26 cellular contexts compared by ENCODE assay signal in genomic region chr4:119281374-119281773, GRCh38. TPM values are rescaled to one million over a fixed set of nuclear protein-coding genes. Genes with fewer than 3 reads are reported as not detected.
"Had no signal": no experiment of that assay in that cellular context is flagged by ENCODE, and none has a peak within 500 bp of the region (broad histone marks: within the 10 kb centered on the region; RNA-seq: fewer than 3 reads in every experiment).

No MANE protein-coding gene starts in this region.

- H3K4me2 ChIP-seq: hepatocyte had no signal

- H3K9me3 Mint-ChIP-seq: dendritic cell treated with granulocyte-macrophage colony-stimulating factor and Interleukin-4, amounts not matched to agents 40 ng/mL and 50 ng/mL, for 4 days; endodermal cell; natural killer cell; neural crest cell had no signal

- H3K27me3 Mint-ChIP-seq: dendritic cell treated with granulocyte-macrophage colony-stimulating factor and Interleukin-4, amounts not matched to agents 40 ng/mL and 50 ng/mL, for 4 days had no signal

- H3K27ac ChIP-seq: gastroesophageal sphincter, hepatocyte, thoracic aorta, transverse colon had no signal

- H2AFZ ChIP-seq: hepatocyte had no signal

- H3K27ac Mint-ChIP-seq: dendritic cell treated with granulocyte-macrophage colony-stimulating factor and Interleukin-4, amounts not matched to agents 40 ng/mL and 50 ng/mL, for 4 days; endodermal cell; natural killer cell had no signal

- H3K36me3 ChIP-seq: thoracic aorta, transverse colon had no signal

- H3K27me3 ChIP-seq: gastroesophageal sphincter, hepatocyte, stomach, transverse colon had no signal

- H3K4me3 Mint-ChIP-seq: dendritic cell treated with granulocyte-macrophage colony-stimulating factor and Interleukin-4, amounts not matched to agents 40 ng/mL and 50 ng/mL, for 4 days; endodermal cell; natural killer cell; neural crest cell had no signal

- DNase-seq: cerebellar nuclear complex; effector CD4-positive, alpha-beta T cell; endodermal cell; kidney; left cardiac atrium; mucosa of descending colon; natural killer cell; right cardiac atrium; small intestine; stimulated activated CD4-positive, alpha-beta T cell treated with anti-CD3 and anti-CD28 coated beads, Interleukin-12 subunit alpha, Interleukin-12 subunit beta, amount 100 ng/mL, for 4 hours; stimulated activated naive CD4-positive, alpha-beta T cell; stomach; substantia nigra; transverse colon had no signal

- H3K36me3 Mint-ChIP-seq: natural killer cell had no signal

- H3K9me3 ChIP-seq: gastroesophageal sphincter, mucosa of descending colon, stomach, thoracic aorta, transverse colon had no signal

- FAIRE-seq: colon, kidney, small intestine had no signal

- H3K4me3 ChIP-seq: gastroesophageal sphincter, hepatocyte, mucosa of descending colon, stomach, thoracic aorta, transverse colon had no signal

- ATAC-seq: esophagus mucosa, gastroesophageal sphincter, left cardiac atrium, mucosa of descending colon, natural killer cell, right cardiac atrium had no signal

RNA-seq across cellular contexts. Expression of gene FABP2, which starts 40.6 kb away (rescaled TPM):
- total RNA-seq: endodermal cell, esophagus mucosa, fibroblast of lung, fibroblast of villous mesenchyme, gastroesophageal sphincter, kidney, left cardiac atrium, natural killer cell, neural crest cell, posterior vena cava, right cardiac atrium, thoracic aorta, ureter had no signal
- polyA plus RNA-seq: fibroblast of lung, liver had no signal
